Comparison of ENCODE assay signal across 1 cellular context in genomic region chr15:38437603-38438002, GRCh38.
TF ChIP-seq lines count a peak whose summit lies in the region.

No MANE protein-coding gene starts in this region.

TF ChIP-seq in K562, 482 proteins besides CTCF, POLR2A, EP300 and RAD21 (continued from another document):
- TF ChIP-seq, protein P1, sequence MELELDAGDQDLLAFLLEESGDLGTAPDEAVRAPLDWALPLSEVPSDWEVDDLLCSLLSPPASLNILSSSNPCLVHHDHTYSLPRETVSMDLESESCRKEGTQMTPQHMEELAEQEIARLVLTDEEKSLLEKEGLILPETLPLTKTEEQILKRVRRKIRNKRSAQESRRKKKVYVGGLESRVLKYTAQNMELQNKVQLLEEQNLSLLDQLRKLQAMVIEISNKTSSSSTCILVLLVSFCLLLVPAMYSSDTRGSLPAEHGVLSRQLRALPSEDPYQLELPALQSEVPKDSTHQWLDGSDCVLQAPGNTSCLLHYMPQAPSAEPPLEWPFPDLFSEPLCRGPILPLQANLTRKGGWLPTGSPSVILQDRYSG (tag; conservative IDR thresholded peaks at IDR 0.05; ENCODE audit: low read depth), result peak; percentile 70; the same call in 1 of the 2 replicates
- TF ChIP-seq HSF4 (CRISPR knock-in tag; IDR thresholded peaks at IDR 0.05; ENCODE audit: borderline replicate concordance), result 0 out of 2 replicates have a peak, but pooled peaks have one; percentile 7
TF ChIP-seq in K562: peak in this region for 6; not testable (repeated sequence) for 476.
